In the genomic region with DNA sequence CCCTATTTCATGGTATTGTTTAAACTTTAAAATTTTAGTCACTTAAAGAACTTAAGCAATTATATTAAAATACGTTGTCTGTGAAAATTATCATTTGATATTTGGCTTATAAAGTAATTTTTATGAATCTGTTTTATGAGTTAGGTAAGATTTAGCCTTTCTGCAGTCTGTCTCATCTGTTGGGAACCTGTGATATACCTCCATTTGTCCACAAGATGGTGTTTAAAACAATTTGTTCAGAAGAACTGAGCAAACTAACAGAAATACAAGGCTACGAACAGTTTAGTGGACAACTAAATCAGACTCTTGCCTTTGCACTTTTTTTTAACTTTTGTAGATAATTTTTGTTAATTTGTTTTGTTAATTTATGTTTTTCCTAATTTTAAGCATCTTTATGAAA, we compare ENCODE assay signal across 11 cellular contexts.
DNase-seq lines count a peak whose midpoint lies in the region; ATAC-seq and TF ChIP-seq lines count a peak whose summit lies in the region.
"Had no signal": no experiment of that assay in that cellular context is flagged by ENCODE, and none has a peak within 500 bp of the region (broad histone marks: within the 10 kb centered on the region; RNA-seq: fewer than 3 reads in every experiment).

No MANE protein-coding gene starts in this region.

- H3K36me3 Mint-ChIP-seq in Caco-2 (ENCODE audit: insufficient read depth, unreplicated experiment), result no peaks in the 10 kb centered on the region
- no peaks in the 10 kb centered on the region for H3K36me3 Mint-ChIP-seq in WTC11

- no peak overlapping the region for H2AFZ ChIP-seq in PC-9

- H3K36me3 ChIP-seq in Caco-2 (ENCODE audit: control insufficient read depth, insufficient read depth, low read length) (no peaks in the 10 kb centered on the region), kidney epithelial cell (ENCODE audit: control insufficient read depth, insufficient read depth, low read length) (no peaks in the 10 kb centered on the region), PC-9 (ENCODE audit: low read depth) (no peaks in the 10 kb centered on the region)

- H3K27ac Mint-ChIP-seq in Caco-2 (ENCODE audit: unreplicated experiment) (no peak overlapping the region), WTC11 (no peak overlapping the region)

- POLR2A ChIA-PET in Caco-2 (lab: Charles Lee), result no interaction called here
- POLR2A ChIA-PET in PC-9 (lab: Charles Lee; ENCODE audit: unreplicated experiment), result no interaction called here
- POLR2A ChIA-PET in WTC11 (lab: Charles Lee), result no interaction called here

- CTCF ChIA-PET in Caco-2 (lab: Charles Lee), result no interaction called here
- CTCF ChIA-PET in PC-9 (lab: Charles Lee), result no interaction called here
- CTCF ChIA-PET in WTC11 (lab: Charles Lee), result no interaction called here

- H3K4me3 ChIP-seq in Caco-2 (ENCODE audit: low read depth, low read length) (no peak overlapping the region), kidney epithelial cell (ENCODE audit: low read depth, low read length) (no peak overlapping the region), PC-9 (no peak overlapping the region)

- H3F3A ChIP-seq in PC-9 (ENCODE audit: insufficient read depth, low read depth), result no peaks in the 10 kb centered on the region

- H3K4me3 Mint-ChIP-seq in Caco-2 (ENCODE audit: unreplicated experiment), result no peak overlapping the region
- H3K4me3 Mint-ChIP-seq in WTC11, result no peak overlapping the region

- no peaks in the 10 kb centered on the region for H4K20me1 ChIP-seq in PC-9 (ENCODE audit: insufficient read depth)

- H3K9me3 ChIP-seq in Caco-2 (no peaks in the 10 kb centered on the region; the same call in 1 of the 2 replicates), PC-9 (ENCODE audit: insufficient read depth, low read depth) (no peaks in the 10 kb centered on the region)

- TF ChIP-seq CTCF in Caco-2 (IDR thresholded peaks at IDR 0.05; ENCODE audit: insufficient read depth in 1 of 2, low read depth in 1 of 2, low read length in 1 of 2, severe bottlenecking in 1 of 2, unreplicated experiment in 1 of 2), result peak; percentile 16 to 21
- TF ChIP-seq CTCF in kidney epithelial cell (IDR thresholded peaks at IDR 0.05; ENCODE audit: insufficient read depth, low read length, poor library complexity, severe bottlenecking), result peak; percentile 30
- TF ChIP-seq CTCF in PC-9 (conservative IDR thresholded peaks at IDR 0.05), result no peak; the same call in 1 of the 2 replicates
- no peak for TF ChIP-seq CTCF in WTC11 (IDR thresholded peaks at IDR 0.05)

- H3K9me2 ChIP-seq in PC-9 (ENCODE audit: insufficient read depth), result no peaks in the 10 kb centered on the region

- H3K4me1 ChIP-seq in Caco-2, result peaks cover under 1% of the 10 kb centered on the region; the same call in 1 of the 2 replicates
- no peaks in the 10 kb centered on the region for H3K4me1 ChIP-seq in PC-9 (replicated peaks; ENCODE audit: insufficient read depth)

- no peak overlapping the region for H3K4me2 ChIP-seq in PC-9

- H3K4me1 Mint-ChIP-seq in Caco-2 (ENCODE audit: low read depth, unreplicated experiment) (peaks cover 1% of the 10 kb centered on the region), WTC11 (no peaks in the 10 kb centered on the region)

- no peak overlapping the region for H3K27ac ChIP-seq in PC-9

- H3K27me3 Mint-ChIP-seq in Caco-2 (ENCODE audit: insufficient read depth, unreplicated experiment) (peaks cover 12% of the 10 kb centered on the region), WTC11 (ENCODE audit: low read depth) (no peaks in the 10 kb centered on the region)

- no peak for ATAC-seq in WTC11
- ATAC-seq: sciatic nerve had no signal

- H3K27me3 ChIP-seq in Caco-2 (replicated peaks; ENCODE audit: control insufficient read depth, insufficient read depth, low read length), result no peaks in the 10 kb centered on the region; the same call in 1 of the 2 replicates
- H3K27me3 ChIP-seq in kidney epithelial cell (ENCODE audit: control insufficient read depth, insufficient read depth, low read length), result peaks cover 2% of the 10 kb centered on the region
- H3K27me3 ChIP-seq in PC-9 (ENCODE audit: insufficient read depth, low read depth), result no peaks in the 10 kb centered on the region

- H3K9me3 Mint-ChIP-seq in Caco-2 (ENCODE audit: unreplicated experiment) (no peaks in the 10 kb centered on the region), WTC11 (no peaks in the 10 kb centered on the region)

- BruUV-seq in Caco-2 (replicated peaks; lab: Mats Ljungman, UMichigan) (no TSS peak), PC-9 (replicated peaks; lab: Mats Ljungman, UMichigan) (no TSS peak)

- intact Hi-C loops in Caco-2 (cut with micrococcal nuclease; ENCODE audit: unreplicated experiment), result no loop called here
- intact Hi-C loops in PC-9 (cut with micrococcal nuclease; ENCODE audit: unreplicated experiment), result no loop called here

- DNase-seq in Caco-2 (no peak), HCEC 1CT (peak; percentile 5), SW480 (ENCODE audit: low spot score) (peak; percentile 4), kidney epithelial cell (ENCODE audit: low read depth) (no peak), ecto neural progenitor cell (ENCODE audit: low spot score) (no peak), PC-9 (no peak), WTC11 (ENCODE audit: low spot score) (no peak), germinal center (ENCODE audit: low spot score) (no peak)
- DNase-seq: activated CD4-positive, alpha-beta T cell treated with anti-CD3 and anti-CD28 coated beads, Interleukin-2, amount 50 U/mL, for 48 hours; cortex of kidney had no signal

- no peaks in the 10 kb centered on the region for H3K79me2 ChIP-seq in PC-9 (ENCODE audit: low read depth)

TF ChIP-seq in WTC11, 78 proteins besides CTCF, POLR2A, EP300 and RAD21 (continues in another document):
- TF ChIP-seq, protein P1, sequence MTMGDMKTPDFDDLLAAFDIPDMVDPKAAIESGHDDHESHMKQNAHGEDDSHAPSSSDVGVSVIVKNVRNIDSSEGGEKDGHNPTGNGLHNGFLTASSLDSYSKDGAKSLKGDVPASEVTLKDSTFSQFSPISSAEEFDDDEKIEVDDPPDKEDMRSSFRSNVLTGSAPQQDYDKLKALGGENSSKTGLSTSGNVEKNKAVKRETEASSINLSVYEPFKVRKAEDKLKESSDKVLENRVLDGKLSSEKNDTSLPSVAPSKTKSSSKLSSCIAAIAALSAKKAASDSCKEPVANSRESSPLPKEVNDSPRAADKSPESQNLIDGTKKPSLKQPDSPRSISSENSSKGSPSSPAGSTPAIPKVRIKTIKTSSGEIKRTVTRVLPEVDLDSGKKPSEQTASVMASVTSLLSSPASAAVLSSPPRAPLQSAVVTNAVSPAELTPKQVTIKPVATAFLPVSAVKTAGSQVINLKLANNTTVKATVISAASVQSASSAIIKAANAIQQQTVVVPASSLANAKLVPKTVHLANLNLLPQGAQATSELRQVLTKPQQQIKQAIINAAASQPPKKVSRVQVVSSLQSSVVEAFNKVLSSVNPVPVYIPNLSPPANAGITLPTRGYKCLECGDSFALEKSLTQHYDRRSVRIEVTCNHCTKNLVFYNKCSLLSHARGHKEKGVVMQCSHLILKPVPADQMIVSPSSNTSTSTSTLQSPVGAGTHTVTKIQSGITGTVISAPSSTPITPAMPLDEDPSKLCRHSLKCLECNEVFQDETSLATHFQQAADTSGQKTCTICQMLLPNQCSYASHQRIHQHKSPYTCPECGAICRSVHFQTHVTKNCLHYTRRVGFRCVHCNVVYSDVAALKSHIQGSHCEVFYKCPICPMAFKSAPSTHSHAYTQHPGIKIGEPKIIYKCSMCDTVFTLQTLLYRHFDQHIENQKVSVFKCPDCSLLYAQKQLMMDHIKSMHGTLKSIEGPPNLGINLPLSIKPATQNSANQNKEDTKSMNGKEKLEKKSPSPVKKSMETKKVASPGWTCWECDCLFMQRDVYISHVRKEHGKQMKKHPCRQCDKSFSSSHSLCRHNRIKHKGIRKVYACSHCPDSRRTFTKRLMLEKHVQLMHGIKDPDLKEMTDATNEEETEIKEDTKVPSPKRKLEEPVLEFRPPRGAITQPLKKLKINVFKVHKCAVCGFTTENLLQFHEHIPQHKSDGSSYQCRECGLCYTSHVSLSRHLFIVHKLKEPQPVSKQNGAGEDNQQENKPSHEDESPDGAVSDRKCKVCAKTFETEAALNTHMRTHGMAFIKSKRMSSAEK (CRISPR knock-in tag; IDR thresholded peaks at IDR 0.05; ENCODE audit: borderline replicate concordance), result no peak
- TF ChIP-seq, protein P2, sequence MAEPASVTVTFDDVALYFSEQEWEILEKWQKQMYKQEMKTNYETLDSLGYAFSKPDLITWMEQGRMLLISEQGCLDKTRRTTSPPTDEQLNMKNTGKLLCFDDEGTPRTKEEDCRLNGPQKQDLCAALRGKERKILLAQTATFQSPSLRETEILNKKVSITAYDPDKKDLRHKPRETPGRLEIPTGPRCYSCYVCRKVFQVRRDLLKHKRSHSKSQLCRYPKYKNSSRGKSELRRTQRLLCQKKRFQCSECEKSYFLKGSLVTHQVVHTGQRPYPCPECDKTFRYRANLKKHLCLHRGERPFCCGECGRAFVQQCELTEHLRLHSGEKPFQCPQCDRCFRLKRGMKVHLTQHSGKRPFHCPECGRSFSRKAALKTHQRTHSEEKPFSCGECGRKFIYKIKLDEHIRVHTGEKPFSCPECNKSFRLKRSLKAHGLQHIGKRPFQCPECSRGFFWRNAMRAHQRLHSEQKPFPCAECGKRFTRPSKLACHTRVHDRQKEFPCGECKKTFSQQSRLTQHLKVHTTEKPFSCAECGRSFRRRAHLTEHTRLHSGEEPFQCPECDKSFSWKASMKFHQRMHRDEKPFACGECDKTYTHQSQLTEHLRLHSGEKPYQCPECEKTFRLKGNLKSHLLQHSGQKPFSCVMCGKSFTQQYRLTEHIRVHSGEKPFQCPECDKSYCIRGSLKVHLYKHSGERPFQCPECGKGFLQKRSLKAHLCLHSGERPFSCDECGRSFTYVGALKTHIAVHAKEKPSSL (CRISPR knock-in tag; conservative IDR thresholded peaks at IDR 0.05), result no peak
- TF ChIP-seq NFE2L1 (CRISPR knock-in tag; IDR thresholded peaks at IDR 0.05) (no peak), ZNF121 (CRISPR knock-in tag; IDR thresholded peaks at IDR 0.05) (no peak), IRF2 (CRISPR knock-in tag; IDR thresholded peaks at IDR 0.05; ENCODE audit: borderline replicate concordance, low read depth) (no peak), ZBTB21 (CRISPR knock-in tag; IDR thresholded peaks at IDR 0.05; ENCODE audit: borderline replicate concordance) (no peak), NR1H2 (CRISPR knock-in tag; IDR thresholded peaks at IDR 0.05) (no peak), PRRX2 (CRISPR knock-in tag; IDR thresholded peaks at IDR 0.05) (no peak), FOXK1 (CRISPR knock-in tag; IDR thresholded peaks at IDR 0.05) (no peak), HMGA2 (CRISPR knock-in tag; IDR thresholded peaks at IDR 0.05) (no peak), MYBL2 (CRISPR knock-in tag; IDR thresholded peaks at IDR 0.05) (no peak), SOX15 (CRISPR knock-in tag; IDR thresholded peaks at IDR 0.05) (no peak)
- TF ChIP-seq, protein P3, sequence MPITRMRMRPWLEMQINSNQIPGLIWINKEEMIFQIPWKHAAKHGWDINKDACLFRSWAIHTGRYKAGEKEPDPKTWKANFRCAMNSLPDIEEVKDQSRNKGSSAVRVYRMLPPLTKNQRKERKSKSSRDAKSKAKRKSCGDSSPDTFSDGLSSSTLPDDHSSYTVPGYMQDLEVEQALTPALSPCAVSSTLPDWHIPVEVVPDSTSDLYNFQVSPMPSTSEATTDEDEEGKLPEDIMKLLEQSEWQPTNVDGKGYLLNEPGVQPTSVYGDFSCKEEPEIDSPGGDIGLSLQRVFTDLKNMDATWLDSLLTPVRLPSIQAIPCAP (CRISPR knock-in tag; IDR thresholded peaks at IDR 0.05), result no peak

Comparison
In these comparisons a context has a peak if more than half of its experiments do, and no peak if none do; other contexts are left out.
1. DNase-seq: peak in HCEC 1CT (single experiment) and SW480 (single experiment); none in Caco-2 (0 of 2), kidney epithelial cell (single experiment), ecto neural progenitor cell (single experiment), PC-9 (0 of 2), WTC11 (single experiment) and germinal center (single experiment).
2. CTCF ChIP-seq: peak in Caco-2 (2 of 2) and kidney epithelial cell (single experiment); none in PC-9 (single experiment) and WTC11 (single experiment).